12 cellular contexts compared by ENCODE assay signal in the genomic region with DNA sequence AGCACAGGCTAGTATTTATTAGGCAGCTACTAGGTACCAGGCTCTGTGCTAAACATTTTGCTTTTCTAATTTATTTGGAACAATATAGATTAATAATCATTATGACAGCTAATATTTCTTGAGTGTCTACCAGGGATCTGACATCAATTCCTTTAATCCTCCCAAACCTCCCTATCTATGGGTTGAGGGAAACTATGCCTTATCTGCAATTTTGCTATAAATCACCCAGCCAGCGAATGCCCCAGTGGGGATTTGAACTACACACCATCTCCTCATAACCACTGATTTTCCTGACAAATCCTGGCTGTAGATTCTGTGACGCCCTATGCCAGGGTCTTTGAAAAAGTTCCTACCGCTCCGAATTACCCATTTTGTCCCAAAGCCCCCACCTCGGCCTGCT. TPM values are rescaled to one million over a fixed set of nuclear protein-coding genes. Genes with fewer than 3 reads are reported as not detected.
DNase-seq lines count a peak whose midpoint lies in the region; ATAC-seq and TF ChIP-seq lines count a peak whose summit lies in the region.
"Had no signal": no experiment of that assay in that cellular context is flagged by ENCODE, and none has a peak within 500 bp of the region (broad histone marks: within the 10 kb centered on the region; RNA-seq: fewer than 3 reads in every experiment).

No MANE protein-coding gene starts in this region.

- H4K20me1 ChIP-seq in HCT116 (ENCODE audit: insufficient read depth) (no peaks in the 10 kb centered on the region), smooth muscle cell (ENCODE audit: low read depth) (no peaks in the 10 kb centered on the region)

- no peak overlapping the region for H2BK12ac ChIP-seq in mesenchymal stem cell (ENCODE audit: low read length in 2 of 2)

- H3K27ac ChIP-seq in HCT116 (ENCODE audit: low read depth, low read length) = no peak overlapping the region
- H3K27ac ChIP-seq in caudate nucleus (ENCODE audit: low read depth, low read length) = peak overlapping the region; percentile 98
- no peak overlapping the region for H3K27ac ChIP-seq in mesenchymal stem cell (ENCODE audit: low read length, poor library complexity, severe bottlenecking)
- peak overlapping the region; percentile 66 for H3K27ac ChIP-seq in smooth muscle cell (ENCODE audit: low read depth)

- no peak overlapping the region for H3K4ac ChIP-seq in mesenchymal stem cell (ENCODE audit: low read depth in 1 of 2, low read length in 2 of 2)

- in situ Hi-C loops in KBM-7 (cut with MboI; ENCODE audit: low pct_unique_long_range_greater_than_20kb, low sequenced_read_pairs) = no loop called here

- CTCF ChIA-PET in HCT116 (lab: Charles Lee) = interaction anchor here (1.0 to 1.9 kb wide), 3 partner anchors 10 to 209 kb away, joined by 4 to 7 read pairs (median 5); no protein-coding TSS in a partner anchor

- no peaks in the 10 kb centered on the region for H3K9me2 ChIP-seq in HCT116 (ENCODE audit: insufficient read depth)

- no peaks in the 10 kb centered on the region for H3K79me1 ChIP-seq in mesenchymal stem cell (replicated peaks; ENCODE audit: low read length, poor library complexity, severe bottlenecking)

- no peak overlapping the region for H4K8ac ChIP-seq in mesenchymal stem cell (ENCODE audit: low read length)

- TF ChIP-seq CTCF in HCT116 (IDR thresholded peaks at IDR 0.05 in 2 of 3, conservative IDR thresholded peaks at IDR 0.05 in 1 of 3; ENCODE audit: borderline replicate concordance in 1 of 3, insufficient read depth in 1 of 3, low read depth in 2 of 3, low read length in 2 of 3) (no peak), smooth muscle cell (IDR thresholded peaks at IDR 0.05; ENCODE audit: borderline replicate concordance, insufficient read depth, poor library complexity, severe bottlenecking) (no peak)

- no peak for TF ChIP-seq POLR2A in HCT116 (IDR thresholded peaks at IDR 0.05; ENCODE audit: borderline replicate concordance, extremely low read depth, insufficient read depth, insufficient read length)

- H3K27me3 ChIP-seq in HCT116 (ENCODE audit: insufficient read depth, low read length) (no peaks in the 10 kb centered on the region), mesenchymal stem cell (ENCODE audit: control insufficient read depth in 1 of 2, insufficient read depth in 1 of 2, low read length in 2 of 2) (peaks cover 0 to 3% of the 10 kb centered on the region in 2 experiments), smooth muscle cell (ENCODE audit: low read depth) (no peaks in the 10 kb centered on the region)
- H3K27me3 ChIP-seq: cardiac muscle cell, Peyer's patch had no signal

- H2AK5ac ChIP-seq in mesenchymal stem cell (ENCODE audit: low read length, severe bottlenecking) = peak overlapping the region; percentile 55

- no peak overlapping the region for H2BK5ac ChIP-seq in mesenchymal stem cell (ENCODE audit: low read depth, low read length, poor library complexity, severe bottlenecking)

- peaks cover 20% of the 10 kb centered on the region for H3F3A ChIP-seq in smooth muscle cell (ENCODE audit: low read depth)

- POLR2A ChIA-PET in HCT116 (lab: Charles Lee) = interaction anchor here (1.2 kb wide), 1 partner anchor 10 kb away, joined by 4 read pairs; no protein-coding TSS in a partner anchor

- no peak overlapping the region for H3K4me3 ChIP-seq in HCT116 (replicated peaks in 1 of 2; ENCODE audit: low read depth in 1 of 2, low read length in 2 of 2)
- H3K4me3 ChIP-seq in mesenchymal stem cell (ENCODE audit: insufficient read depth in 1 of 2, low read depth in 1 of 2, low read length in 2 of 2) = no peak overlapping the region
- no peak overlapping the region for H3K4me3 ChIP-seq in smooth muscle cell
- H3K4me3 ChIP-seq: cardiac muscle cell, Peyer's patch had no signal

- no peak for ATAC-seq in HCT116
- ATAC-seq in HG02763 (IDR thresholded peaks at IDR 0.05; ENCODE audit: unreplicated experiment) = no peak
- no peak for ATAC-seq in HG03460 (IDR thresholded peaks at IDR 0.05; ENCODE audit: unreplicated experiment)

- no peak overlapping the region for H4K91ac ChIP-seq in mesenchymal stem cell (ENCODE audit: low read length)

- DNase-seq in HCT116 (ENCODE audit: low read depth, low spot score) = no peak
- DNase-seq in caudate nucleus (lab: John Stamatoyannopoulos, UW) = no peak
- no peak for DNase-seq in mesenchymal stem cell
- DNase-seq in smooth muscle cell (lab: John Stamatoyannopoulos, UW; ENCODE audit: unreplicated experiment) = no peak
- DNase-seq in KBM-7 = no peak
- DNase-seq in NK-92 (lab: John Stamatoyannopoulos, UW; ENCODE audit: unreplicated experiment) = no peak
- DNase-seq: Kasumi-1; Peyer's patch; stimulated activated naive CD4-positive, alpha-beta T cell treated with Interleukin-2 at 50 U/mL for 16 hours had no signal

- no TSS peak for BruUV-seq in HCT116 (replicated peaks; lab: Mats Ljungman, UMichigan)

- no peak overlapping the region for H3K4me2 ChIP-seq in HCT116 (ENCODE audit: low read length)
- no peak overlapping the region for H3K4me2 ChIP-seq in mesenchymal stem cell (ENCODE audit: low read length, poor library complexity, severe bottlenecking)
- H3K4me2 ChIP-seq in smooth muscle cell = no peak overlapping the region

- peak overlapping the region; percentile 12 for H2BK15ac ChIP-seq in mesenchymal stem cell (ENCODE audit: low read depth, poor library complexity, severe bottlenecking)

- no peaks in the 10 kb centered on the region for H3K36me3 ChIP-seq in HCT116 (ENCODE audit: control insufficient read depth in 1 of 2, insufficient read depth in 2 of 2, low read length in 2 of 2)
- H3K36me3 ChIP-seq in mesenchymal stem cell (ENCODE audit: control insufficient read depth in 1 of 2, insufficient read depth in 2 of 2, low read depth in 1 of 2, low read length in 2 of 2) = no peaks in the 10 kb centered on the region
- H3K36me3 ChIP-seq in smooth muscle cell (ENCODE audit: low read depth) = no peaks in the 10 kb centered on the region
- H3K36me3 ChIP-seq: cardiac muscle cell, Peyer's patch had no signal

- H3K9ac ChIP-seq in HCT116 (ENCODE audit: low read length) (0 out of 2 replicates have a peak overlapping the region, but pooled peaks have one; percentile 17), mesenchymal stem cell (ENCODE audit: low read length) (no peak overlapping the region), smooth muscle cell (ENCODE audit: low read depth) (no peak overlapping the region)

- WGBS in mesenchymal stem cell = 99% methylated on average over 5 of the region's 5 CpGs
- WGBS in smooth muscle cell (ENCODE audit: low lambda C conversion rate) = 80% methylated on average over 5 of the region's 5 CpGs

- H2BK120ac ChIP-seq in mesenchymal stem cell (ENCODE audit: low read depth, low read length) = no peak overlapping the region

- no peak overlapping the region for H3K23ac ChIP-seq in mesenchymal stem cell (ENCODE audit: low read length in 2 of 2)

- H3K4me1 ChIP-seq in HCT116 (ENCODE audit: control insufficient read depth in 1 of 2, insufficient read depth in 2 of 2, low read length in 2 of 2) (peaks cover 8 to 25% of the 10 kb centered on the region in 2 experiments; a peak in 3 of 4 replicates), mesenchymal stem cell (ENCODE audit: control insufficient read depth, insufficient read depth, low read depth, low read length) (peaks cover 26% of the 10 kb centered on the region), smooth muscle cell (ENCODE audit: low read depth) (peaks cover 21% of the 10 kb centered on the region)

- H3K9me3 ChIP-seq in HCT116 (ENCODE audit: control insufficient read depth in 1 of 2, insufficient read depth in 1 of 2, low read depth in 1 of 2, low read length in 2 of 2) (no peaks in the 10 kb centered on the region), mesenchymal stem cell (ENCODE audit: control insufficient read depth, low read length) (no peaks in the 10 kb centered on the region), smooth muscle cell (replicated peaks; ENCODE audit: low read depth) (no peaks in the 10 kb centered on the region)
- H3K9me3 ChIP-seq: Peyer's patch had no signal

- intact Hi-C loops in HCT116 (cut with micrococcal nuclease) = no loop called here

- H3K79me2 ChIP-seq in HCT116 (ENCODE audit: insufficient read depth, low read length) (no peaks in the 10 kb centered on the region), smooth muscle cell (ENCODE audit: low read depth) (no peaks in the 10 kb centered on the region)

- TF ChIP-seq RAD21 in HCT116 (IDR thresholded peaks at IDR 0.05; ENCODE audit: low read depth) = no peak

- H3K14ac ChIP-seq in mesenchymal stem cell (ENCODE audit: low read length in 2 of 2) = no peak overlapping the region

- H2AFZ ChIP-seq in HCT116 (ENCODE audit: low read depth, low read length, poor library complexity, severe bottlenecking) (no peak overlapping the region), mesenchymal stem cell (ENCODE audit: low read depth, low read length) (no peak overlapping the region), smooth muscle cell (ENCODE audit: low read depth) (no peak overlapping the region)

- no peak overlapping the region for H3K18ac ChIP-seq in mesenchymal stem cell (ENCODE audit: low read depth in 1 of 2, low read length in 2 of 2)

- RAD21 ChIA-PET in HCT116 (lab: Charles Lee; ENCODE audit: low non-redundant PET in 1 of 2, low total read pairs in 2 of 2, uncharacterized antibody in 2 of 2, unreplicated experiment in 2 of 2) = no interaction called here

TF ChIP-seq in HCT116, 20 proteins besides CTCF, POLR2A, EP300 and RAD21 (continues in another document):
- no peak for TF ChIP-seq ZNF274 (IDR thresholded peaks at IDR 0.05; ENCODE audit: low read depth, low read length)
- TF ChIP-seq, protein P1, sequence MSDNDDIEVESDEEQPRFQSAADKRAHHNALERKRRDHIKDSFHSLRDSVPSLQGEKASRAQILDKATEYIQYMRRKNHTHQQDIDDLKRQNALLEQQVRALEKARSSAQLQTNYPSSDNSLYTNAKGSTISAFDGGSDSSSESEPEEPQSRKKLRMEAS (IDR thresholded peaks at IDR 0.05) = no peak
- TF ChIP-seq CBX3 (IDR thresholded peaks at IDR 0.05; ENCODE audit: low read depth) = no peak
- no peak for TF ChIP-seq ZFX (IDR thresholded peaks at IDR 0.05)

RNA-seq across cellular contexts. Expression of gene PLEKHG3, which starts 21.4 kb away (rescaled TPM):
- 55.6 TPM for total RNA-seq in HCT116 (2021; ENCODE audit: unreplicated experiment)
- polyA plus RNA-seq in HCT116 (2012) = 36.0 and 37.8 TPM in 2 replicates
- 14.9 TPM for polyA plus RNA-seq in mesenchymal stem cell (2013, experiment 1 of 2)
- 14.3 TPM for polyA plus RNA-seq in mesenchymal stem cell (2013, experiment 2 of 2)
- total RNA-seq in smooth muscle cell = 15.6 and 17.6 TPM in 2 replicates
- 18.3 and 21.9 TPM in 2 replicates for polyA plus RNA-seq in smooth muscle cell

Comparison
In these comparisons a context has a peak if more than half of its experiments do, and no peak if none do; other contexts are left out.
1. H3K27ac ChIP-seq: peak in caudate nucleus (single experiment) and smooth muscle cell (single experiment); none in HCT116 (single experiment) and mesenchymal stem cell (single experiment).